Comparison of ENCODE assay signal across 18 cellular contexts in the genomic region with DNA sequence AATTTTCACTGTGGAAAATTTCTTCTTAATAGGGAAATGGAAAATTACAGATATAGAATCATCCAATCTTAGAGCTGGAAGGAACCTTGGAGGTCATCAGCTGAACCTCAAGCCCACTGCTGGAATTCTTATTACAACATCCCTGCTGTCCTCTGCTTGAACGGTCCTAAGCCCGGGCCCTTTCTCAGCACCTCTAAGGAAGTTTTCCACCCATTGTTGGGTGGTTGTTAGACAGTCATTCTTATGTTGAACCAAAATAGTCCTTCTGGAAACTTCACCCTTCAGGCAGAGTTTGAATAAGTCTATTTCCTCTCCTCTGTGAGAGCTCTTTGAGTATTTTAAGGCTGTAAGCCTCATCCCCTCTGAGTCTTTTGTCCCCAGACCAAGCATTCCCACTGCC.
DNase-seq lines count a peak whose midpoint lies in the region; ATAC-seq and TF ChIP-seq lines count a peak whose summit lies in the region.
"Had no signal": no experiment of that assay in that cellular context is flagged by ENCODE, and none has a peak within 500 bp of the region (broad histone marks: within the 10 kb centered on the region; RNA-seq: fewer than 3 reads in every experiment).

No MANE protein-coding gene starts in this region.

- intact Hi-C loops in left ventricle myocardium inferior (cut with micrococcal nuclease) = no loop called here

- H4K20me1 ChIP-seq in neural progenitor cell (ENCODE audit: low read depth) = no peaks in the 10 kb centered on the region

- H3K4me1 Mint-ChIP-seq in neural progenitor cell = peaks cover 28% of the 10 kb centered on the region

- H3K27ac ChIP-seq in left ventricle myocardium inferior (replicated peaks) (peak overlapping the region; percentile 60), right atrium auricular region (no peak overlapping the region), neural progenitor cell (peak overlapping the region; percentile 13)
- H3K27ac ChIP-seq: KMS-11 had no signal

- peaks cover 13% of the 10 kb centered on the region for H3K9me3 Mint-ChIP-seq in neural progenitor cell

- H3K4me1 ChIP-seq in left ventricle myocardium inferior (peaks cover 31% of the 10 kb centered on the region), right atrium auricular region (no peaks in the 10 kb centered on the region), neural progenitor cell (peaks cover 22% of the 10 kb centered on the region)

- H3K36me3 ChIP-seq in left ventricle myocardium inferior (no peaks in the 10 kb centered on the region), right atrium auricular region (no peaks in the 10 kb centered on the region), neural progenitor cell (no peaks in the 10 kb centered on the region)

- H3K27me3 Mint-ChIP-seq in neural progenitor cell (ENCODE audit: insufficient read depth, low read depth) = peaks cover 5% of the 10 kb centered on the region
- H3K27me3 Mint-ChIP-seq: B cell; CD4-positive, alpha-beta memory T cell had no signal

- no peak for ATAC-seq in HG03378 (IDR thresholded peaks at IDR 0.05; ENCODE audit: unreplicated experiment)

- H3K4me3 ChIP-seq in left ventricle myocardium inferior = no peak overlapping the region
- H3K4me3 ChIP-seq in right atrium auricular region = no peak overlapping the region
- no peak overlapping the region for H3K4me3 ChIP-seq in neural progenitor cell

- H3K27me3 ChIP-seq in left ventricle myocardium inferior (ENCODE audit: low read depth) (no peaks in the 10 kb centered on the region), right atrium auricular region (no peaks in the 10 kb centered on the region), neural progenitor cell (no peaks in the 10 kb centered on the region)

- H2AFZ ChIP-seq in neural progenitor cell (replicated peaks) = no peak overlapping the region

- H3K9me3 ChIP-seq in left ventricle myocardium inferior (replicated peaks) = peaks cover 8% of the 10 kb centered on the region
- H3K9me3 ChIP-seq in right atrium auricular region = peaks cover 0 to 8% of the 10 kb centered on the region in 2 donors
- no peaks in the 10 kb centered on the region for H3K9me3 ChIP-seq in neural progenitor cell (ENCODE audit: low read depth)
- H3K9me3 ChIP-seq: Caco-2 had no signal

- no peak overlapping the region for H3K4me3 Mint-ChIP-seq in neural progenitor cell
- H3K4me3 Mint-ChIP-seq: B cell; CD4-positive, alpha-beta memory T cell had no signal

- H3K9ac ChIP-seq in neural progenitor cell = no peak overlapping the region
- H3K9ac ChIP-seq: KMS-11 had no signal

- TF ChIP-seq CTCF in left ventricle myocardium inferior (IDR thresholded peaks at IDR 0.05; ENCODE audit: borderline replicate concordance) (no peak), right atrium auricular region (IDR thresholded peaks at IDR 0.05) (no peak), neural progenitor cell (IDR thresholded peaks at IDR 0.05) (no peak)

- DNase-seq in left ventricle myocardium inferior (no peak), right atrium auricular region (ENCODE audit: low spot score) (no peak), amniotic epithelial cell (ENCODE audit: low read depth) (peak; percentile 22), neural progenitor cell (ENCODE audit: low spot score) (no peak), middle frontal gyrus (ENCODE audit: extremely low spot score, low spot score) (no peak), HCEC 1CT (no peak)
- DNase-seq: Caco-2; CD4-positive, alpha-beta memory T cell; DMS 273 treated with DMSO at 0.1 percent for 48 hours; DMS79 treated with DMSO at 0.1 percent for 48 hours; IMR-90; NCI-H1105; NCI-H2081; NCI-H2171; NCI-H524 treated with DMSO at 0.1 percent for 48 hours had no signal

- H3K36me3 Mint-ChIP-seq in neural progenitor cell = no peaks in the 10 kb centered on the region
- H3K36me3 Mint-ChIP-seq: CD4-positive, alpha-beta memory T cell had no signal

- H3K27ac Mint-ChIP-seq in neural progenitor cell = peak overlapping the region; percentile 1

- H3K4me2 ChIP-seq in neural progenitor cell = peak overlapping the region; percentile 31
- H3K4me2 ChIP-seq: KMS-11 had no signal

- H3K79me2 ChIP-seq in neural progenitor cell (ENCODE audit: low read depth) = no peaks in the 10 kb centered on the region

- peaks cover 13% of the 10 kb centered on the region for H3F3A ChIP-seq in neural progenitor cell (ENCODE audit: low read depth)

Comparison
In these comparisons a context has a peak if more than half of its experiments do, and no peak if none do; other contexts are left out.
1. H3K27ac ChIP-seq: peak in left ventricle myocardium inferior (single experiment) and neural progenitor cell (single experiment); none in right atrium auricular region (0 of 2).